In the genomic region with DNA sequence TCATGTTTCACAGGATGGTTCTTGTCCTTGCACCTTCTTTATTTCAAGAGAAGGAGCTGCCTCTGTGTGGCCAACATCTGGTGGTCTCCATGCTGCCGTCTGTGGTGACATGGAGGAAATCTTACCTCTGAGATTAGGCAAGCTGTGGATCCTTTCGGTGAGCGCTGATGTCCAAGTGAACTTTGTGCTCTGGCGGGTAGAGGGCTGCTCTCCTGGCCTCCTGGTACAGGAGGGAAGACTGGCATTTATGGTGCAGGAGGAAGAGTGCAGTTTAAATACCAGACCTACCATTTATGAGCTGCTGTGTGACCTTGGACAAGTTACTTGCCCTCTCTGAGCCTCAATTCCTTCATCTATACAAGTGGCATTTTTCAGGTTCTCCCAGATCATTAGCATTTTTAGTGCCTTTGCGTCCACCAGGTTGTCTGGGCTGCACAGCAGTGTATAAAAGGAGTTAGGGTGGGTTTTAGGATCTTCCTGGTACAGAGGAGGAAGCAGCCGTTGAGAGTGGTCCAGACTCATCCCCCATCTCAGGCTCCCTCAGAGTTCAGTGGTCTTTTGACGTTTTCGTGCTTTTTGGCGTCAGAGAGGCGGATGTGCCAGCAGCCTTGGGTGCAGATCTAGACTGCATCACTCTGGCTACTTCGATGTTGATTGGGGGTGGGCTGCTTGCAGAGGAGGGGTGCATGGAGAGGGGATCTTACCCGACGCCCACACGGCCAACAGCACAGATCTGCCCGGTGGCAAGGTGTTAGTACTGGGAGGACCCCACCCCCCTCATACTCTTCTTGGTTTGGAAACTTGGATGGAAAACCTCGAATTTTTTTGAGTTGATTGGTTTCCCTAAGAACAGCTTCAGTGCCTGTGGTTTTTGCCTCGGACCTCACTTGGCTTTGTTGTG, we compare ENCODE assay signal across 3 cellular contexts.
A peak's percentile ranks its signal among the peaks of the same experiment; 100 is the strongest.
TF ChIP-seq lines count a peak whose summit lies in the region.

No MANE protein-coding gene starts in this region.

TF ChIP-seq in HCT116, 20 proteins besides CTCF, POLR2A, EP300 and RAD21:
- TF ChIP-seq, protein P1, sequence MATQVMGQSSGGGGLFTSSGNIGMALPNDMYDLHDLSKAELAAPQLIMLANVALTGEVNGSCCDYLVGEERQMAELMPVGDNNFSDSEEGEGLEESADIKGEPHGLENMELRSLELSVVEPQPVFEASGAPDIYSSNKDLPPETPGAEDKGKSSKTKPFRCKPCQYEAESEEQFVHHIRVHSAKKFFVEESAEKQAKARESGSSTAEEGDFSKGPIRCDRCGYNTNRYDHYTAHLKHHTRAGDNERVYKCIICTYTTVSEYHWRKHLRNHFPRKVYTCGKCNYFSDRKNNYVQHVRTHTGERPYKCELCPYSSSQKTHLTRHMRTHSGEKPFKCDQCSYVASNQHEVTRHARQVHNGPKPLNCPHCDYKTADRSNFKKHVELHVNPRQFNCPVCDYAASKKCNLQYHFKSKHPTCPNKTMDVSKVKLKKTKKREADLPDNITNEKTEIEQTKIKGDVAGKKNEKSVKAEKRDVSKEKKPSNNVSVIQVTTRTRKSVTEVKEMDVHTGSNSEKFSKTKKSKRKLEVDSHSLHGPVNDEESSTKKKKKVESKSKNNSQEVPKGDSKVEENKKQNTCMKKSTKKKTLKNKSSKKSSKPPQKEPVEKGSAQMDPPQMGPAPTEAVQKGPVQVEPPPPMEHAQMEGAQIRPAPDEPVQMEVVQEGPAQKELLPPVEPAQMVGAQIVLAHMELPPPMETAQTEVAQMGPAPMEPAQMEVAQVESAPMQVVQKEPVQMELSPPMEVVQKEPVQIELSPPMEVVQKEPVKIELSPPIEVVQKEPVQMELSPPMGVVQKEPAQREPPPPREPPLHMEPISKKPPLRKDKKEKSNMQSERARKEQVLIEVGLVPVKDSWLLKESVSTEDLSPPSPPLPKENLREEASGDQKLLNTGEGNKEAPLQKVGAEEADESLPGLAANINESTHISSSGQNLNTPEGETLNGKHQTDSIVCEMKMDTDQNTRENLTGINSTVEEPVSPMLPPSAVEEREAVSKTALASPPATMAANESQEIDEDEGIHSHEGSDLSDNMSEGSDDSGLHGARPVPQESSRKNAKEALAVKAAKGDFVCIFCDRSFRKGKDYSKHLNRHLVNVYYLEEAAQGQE (IDR thresholded peaks at IDR 0.05; ENCODE audit: low read depth): no peak
- no peak for TF ChIP-seq CEBPB (IDR thresholded peaks at IDR 0.05; ENCODE audit: low read depth)
- no peak for TF ChIP-seq EZH2 (IDR thresholded peaks at IDR 0.05)
- no peak for TF ChIP-seq POLR2AphosphoS5 (IDR thresholded peaks at IDR 0.05; ENCODE audit: low read depth, low read length)
- no peak for TF ChIP-seq TCF7L2 (IDR thresholded peaks at IDR 0.05; ENCODE audit: borderline replicate concordance, extremely low read depth, insufficient read depth, insufficient read length)
- TF ChIP-seq SRF (IDR thresholded peaks at IDR 0.05; ENCODE audit: low read depth): no peak
- TF ChIP-seq ZFX (IDR thresholded peaks at IDR 0.05): no peak
- TF ChIP-seq ELF1 (IDR thresholded peaks at IDR 0.05; ENCODE audit: borderline replicate concordance, low read depth): no peak
- no peak for TF ChIP-seq SIN3A (IDR thresholded peaks at IDR 0.05; ENCODE audit: low read depth)
- TF ChIP-seq, protein P2, sequence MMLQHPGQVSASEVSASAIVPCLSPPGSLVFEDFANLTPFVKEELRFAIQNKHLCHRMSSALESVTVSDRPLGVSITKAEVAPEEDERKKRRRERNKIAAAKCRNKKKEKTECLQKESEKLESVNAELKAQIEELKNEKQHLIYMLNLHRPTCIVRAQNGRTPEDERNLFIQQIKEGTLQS (IDR thresholded peaks at IDR 0.05): no peak
- no peak for TF ChIP-seq SP1 (IDR thresholded peaks at IDR 0.05; ENCODE audit: low read depth)
- TF ChIP-seq, protein P3, sequence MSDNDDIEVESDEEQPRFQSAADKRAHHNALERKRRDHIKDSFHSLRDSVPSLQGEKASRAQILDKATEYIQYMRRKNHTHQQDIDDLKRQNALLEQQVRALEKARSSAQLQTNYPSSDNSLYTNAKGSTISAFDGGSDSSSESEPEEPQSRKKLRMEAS (IDR thresholded peaks at IDR 0.05): no peak
TF ChIP-seq in HCT116: peak in this region for 0.

TF ChIP-seq in WTC11, 78 proteins besides CTCF, POLR2A, EP300 and RAD21:
- TF ChIP-seq, protein P3 (CRISPR knock-in tag; IDR thresholded peaks at IDR 0.05): no peak
- TF ChIP-seq SOX15 (CRISPR knock-in tag; IDR thresholded peaks at IDR 0.05): no peak
- TF ChIP-seq SMAD3 (CRISPR knock-in tag; IDR thresholded peaks at IDR 0.05; ENCODE audit: borderline replicate concordance): no peak
- TF ChIP-seq ZNF416 (CRISPR knock-in tag; IDR thresholded peaks at IDR 0.05): no peak
- TF ChIP-seq, protein P2 (CRISPR knock-in tag; conservative IDR thresholded peaks at IDR 0.05): no peak
- no peak for TF ChIP-seq ZNF317 (CRISPR knock-in tag; IDR thresholded peaks at IDR 0.05; ENCODE audit: borderline replicate concordance, low read depth)
- no peak for TF ChIP-seq E2F5 (CRISPR knock-in tag; IDR thresholded peaks at IDR 0.05)
- no peak for TF ChIP-seq GABPB1 (CRISPR knock-in tag; IDR thresholded peaks at IDR 0.05)
- no peak for TF ChIP-seq ZNF671 (CRISPR knock-in tag; IDR thresholded peaks at IDR 0.05)
- TF ChIP-seq, protein P4, sequence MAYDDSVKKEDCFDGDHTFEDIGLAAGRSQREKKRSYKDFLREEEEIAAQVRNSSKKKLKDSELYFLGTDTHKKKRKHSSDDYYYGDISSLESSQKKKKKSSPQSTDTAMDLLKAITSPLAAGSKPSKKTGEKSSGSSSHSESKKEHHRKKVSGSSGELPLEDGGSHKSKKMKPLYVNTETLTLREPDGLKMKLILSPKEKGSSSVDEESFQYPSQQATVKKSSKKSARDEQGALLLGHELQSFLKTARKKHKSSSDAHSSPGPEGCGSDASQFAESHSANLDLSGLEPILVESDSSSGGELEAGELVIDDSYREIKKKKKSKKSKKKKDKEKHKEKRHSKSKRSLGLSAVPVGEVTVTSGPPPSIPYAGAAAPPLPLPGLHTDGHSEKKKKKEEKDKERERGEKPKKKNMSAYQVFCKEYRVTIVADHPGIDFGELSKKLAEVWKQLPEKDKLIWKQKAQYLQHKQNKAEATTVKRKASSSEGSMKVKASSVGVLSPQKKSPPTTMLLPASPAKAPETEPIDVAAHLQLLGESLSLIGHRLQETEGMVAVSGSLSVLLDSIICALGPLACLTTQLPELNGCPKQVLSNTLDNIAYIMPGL (CRISPR knock-in tag; IDR thresholded peaks at IDR 0.05): no peak

TF ChIP-seq in HepG2, 621 proteins besides CTCF, POLR2A, EP300 and RAD21:
- TF ChIP-seq ZNF768 (CRISPR knock-in tag; IDR thresholded peaks at IDR 0.05) (peak; percentile 77), POLR2AphosphoS5 (IDR thresholded peaks at IDR 0.05; ENCODE audit: low read depth, low read length) (no peak), SAP130 (CRISPR knock-in tag; IDR thresholded peaks at IDR 0.05; ENCODE audit: low read depth) (no peak), PCBP2 (optimal IDR thresholded peaks at IDR 0.05; ENCODE audit: low read depth, low read length, poor library complexity, severe bottlenecking) (no peak)
TF ChIP-seq in HepG2: peak in this region for 1.
